In the genomic region with DNA sequence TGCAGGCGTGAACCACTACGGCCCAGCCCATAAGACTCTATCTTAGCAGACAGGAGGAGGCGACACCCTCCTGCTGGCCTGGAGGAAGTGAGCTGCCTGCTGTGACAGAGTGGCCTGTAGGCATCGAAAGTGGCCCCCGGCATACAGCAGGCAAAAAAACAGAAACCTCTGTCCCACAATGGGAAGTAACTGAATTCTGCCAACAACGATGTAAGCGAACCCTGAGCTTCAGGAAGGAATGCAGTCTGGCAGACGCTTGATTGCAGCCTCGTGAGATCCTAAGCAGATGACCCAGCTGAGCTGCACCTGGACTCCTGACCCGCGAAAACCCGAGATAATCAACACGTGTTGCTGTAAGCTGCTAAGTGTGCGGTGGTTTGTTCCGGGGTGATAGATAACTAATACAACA, we compare ENCODE assay signal across 1 cellular context.
TF ChIP-seq lines count a peak whose summit lies in the region.

No MANE protein-coding gene starts in this region.

TF ChIP-seq in GM12878, 131 proteins besides CTCF, POLR2A, EP300 and RAD21 (continued from another document):
- TF ChIP-seq ATF3 (IDR thresholded peaks at IDR 0.05; ENCODE audit: borderline replicate concordance, extremely low read depth, low read depth, low read length) (no peak), CREM (IDR thresholded peaks at IDR 0.05; ENCODE audit: low read depth) (no peak), CBX5 (IDR thresholded peaks at IDR 0.05; ENCODE audit: low read depth) (no peak), KDM1A (IDR thresholded peaks at IDR 0.05; ENCODE audit: borderline replicate concordance) (no peak), SP1 (IDR thresholded peaks at IDR 0.05; ENCODE audit: low read depth, low read length) (no peak), MXI1 (IDR thresholded peaks at IDR 0.05; ENCODE audit: low read depth, low read length) (no peak)
- TF ChIP-seq, protein P1, sequence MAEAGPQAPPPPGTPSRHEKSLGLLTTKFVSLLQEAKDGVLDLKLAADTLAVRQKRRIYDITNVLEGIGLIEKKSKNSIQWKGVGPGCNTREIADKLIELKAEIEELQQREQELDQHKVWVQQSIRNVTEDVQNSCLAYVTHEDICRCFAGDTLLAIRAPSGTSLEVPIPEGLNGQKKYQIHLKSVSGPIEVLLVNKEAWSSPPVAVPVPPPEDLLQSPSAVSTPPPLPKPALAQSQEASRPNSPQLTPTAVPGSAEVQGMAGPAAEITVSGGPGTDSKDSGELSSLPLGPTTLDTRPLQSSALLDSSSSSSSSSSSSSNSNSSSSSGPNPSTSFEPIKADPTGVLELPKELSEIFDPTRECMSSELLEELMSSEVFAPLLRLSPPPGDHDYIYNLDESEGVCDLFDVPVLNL (IDR thresholded peaks at IDR 0.05; ENCODE audit: low read depth, low read length): no peak
